In the genomic region with DNA sequence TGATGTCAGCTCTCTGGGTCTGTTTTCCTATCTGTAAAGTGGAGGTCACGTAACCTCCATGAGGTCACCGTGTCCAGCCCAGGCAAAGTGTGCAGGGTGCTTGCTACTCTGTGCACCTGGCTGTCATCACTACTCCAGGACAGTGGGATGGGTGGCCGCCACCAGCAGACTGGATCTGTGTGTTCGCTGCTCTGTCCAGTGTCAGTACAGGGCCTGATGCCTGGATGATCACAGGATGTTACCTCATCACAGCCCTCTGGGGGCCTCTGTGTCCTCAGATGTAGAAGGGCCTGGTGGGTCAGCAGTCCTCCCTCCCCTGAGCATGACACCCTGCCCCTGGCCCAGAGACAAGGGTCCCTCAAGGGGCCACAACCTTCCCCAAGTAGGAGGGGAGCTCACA, we compare ENCODE assay signal across 13 cellular contexts.
DNase-seq lines count a peak whose midpoint lies in the region; TF ChIP-seq lines count a peak whose summit lies in the region.
"Had no signal": no experiment of that assay in that cellular context is flagged by ENCODE, and none has a peak within 500 bp of the region (broad histone marks: within the 10 kb centered on the region; RNA-seq: fewer than 3 reads in every experiment).

No MANE protein-coding gene starts in this region.

- H3K9me3 ChIP-seq in BLaER1 (no peaks in the 10 kb centered on the region), esophagus muscularis mucosa (no peaks in the 10 kb centered on the region)
- no peaks in the 10 kb centered on the region for H3K9me3 ChIP-seq in BLaER1 treated with 17β-estradiol and CSF1 and Interleukin-3, amounts not matched to agents 10 nM and 100 nM (replicated peaks in 1 of 11)

- H4K20me1 ChIP-seq in BLaER1 = no peaks in the 10 kb centered on the region
- no peaks in the 10 kb centered on the region for H4K20me1 ChIP-seq in BLaER1 treated with 17β-estradiol and CSF1 and Interleukin-3, amounts not matched to agents 10 nM and 100 nM

- no peak for TF ChIP-seq CTCF in esophagus muscularis mucosa (IDR thresholded peaks at IDR 0.05)

- H3K36me3 ChIP-seq in BLaER1 (no peaks in the 10 kb centered on the region), esophagus muscularis mucosa (no peaks in the 10 kb centered on the region)
- H3K36me3 ChIP-seq in BLaER1 treated with 17β-estradiol and CSF1 and Interleukin-3, amounts not matched to agents 10 nM and 100 nM = no peaks in the 10 kb centered on the region

- H3K27me3 ChIP-seq in BLaER1 = no peaks in the 10 kb centered on the region
- peaks cover 0 to 7% (median 0%) of the 10 kb centered on the region in 11 experiments; a peak in 3 of 22 replicates for H3K27me3 ChIP-seq in BLaER1 treated with 17β-estradiol and CSF1 and Interleukin-3, amounts not matched to agents 10 nM and 100 nM
- no peaks in the 10 kb centered on the region for H3K27me3 ChIP-seq in esophagus muscularis mucosa

- H3K4me3 ChIP-seq in BLaER1 (no peak overlapping the region), esophagus muscularis mucosa (no peak overlapping the region)
- no peak overlapping the region for H3K4me3 ChIP-seq in BLaER1 treated with 17β-estradiol and CSF1 and Interleukin-3, amounts not matched to agents 10 nM and 100 nM

- no peak for TF ChIP-seq POLR2A in esophagus muscularis mucosa (IDR thresholded peaks at IDR 0.05; ENCODE audit: low read depth)

- H3K27ac ChIP-seq in BLaER1 (peak overlapping the region; percentile 60), esophagus muscularis mucosa (replicated peaks in 1 of 4) (no peak overlapping the region)
- no peak overlapping the region for H3K27ac ChIP-seq in BLaER1 treated with 17β-estradiol and CSF1 and Interleukin-3, amounts not matched to agents 10 nM and 100 nM

- intact Hi-C loops in esophagus muscularis mucosa (cut with DNase I) = no loop called here
- intact Hi-C loops in posterior vena cava (cut with DNase I) = no loop called here

- TF ChIP-seq EP300 in esophagus muscularis mucosa (IDR thresholded peaks at IDR 0.05) = no peak

- H3K4me1 ChIP-seq in BLaER1 (peaks cover 85% of the 10 kb centered on the region), esophagus muscularis mucosa (no peaks in the 10 kb centered on the region)
- peaks cover 32 to 86% (median 77%) of the 10 kb centered on the region in 10 experiments for H3K4me1 ChIP-seq in BLaER1 treated with 17β-estradiol and CSF1 and Interleukin-3, amounts not matched to agents 10 nM and 100 nM

- peak overlapping the region; percentile 80 for H3K4me2 ChIP-seq in BLaER1
- peak overlapping the region in 8 of 11 experiments; percentile 40 to 89 (median 78); a peak in 16 of 22 replicates for H3K4me2 ChIP-seq in BLaER1 treated with 17β-estradiol and CSF1 and Interleukin-3, amounts not matched to agents 10 nM and 100 nM

- DNase-seq in esophagus muscularis mucosa (ENCODE audit: extremely low spot score) = peak; percentile 66
- peak; percentile 67 for DNase-seq in posterior vena cava (ENCODE audit: low spot score)
- no peak for DNase-seq in islet precursor cell
- no peak for DNase-seq in HCEC 1CT
- DNase-seq: CD4-positive, alpha-beta T cell; CD8-positive, alpha-beta memory T cell; DMS 273 treated with DMSO at 0.1 percent for 48 hours; DMS79; EL; GF-D8; GOT3 had no signal

- peak overlapping the region; percentile 24; the same call in 1 of the 2 replicates for H3K9ac ChIP-seq in BLaER1
- H3K9ac ChIP-seq in BLaER1 treated with 17β-estradiol and CSF1 and Interleukin-3, amounts not matched to agents 10 nM and 100 nM = peak overlapping the region in 2 of 11 experiments; percentile 5 to 50; a peak in 1 of 22 replicates

- WGBS in esophagus muscularis mucosa = 30% methylated on average over 2 of the region's 4 CpGs

Comparison
In these comparisons a context has a peak if more than half of its experiments do, and no peak if none do; other contexts are left out.
1. DNase-seq: peak in esophagus muscularis mucosa (single experiment) and posterior vena cava (single experiment); none in islet precursor cell (single experiment) and HCEC 1CT (single experiment).